ENCODE assay signal across 17 cellular contexts in genomic region chr2:40348038-40348437, GRCh38.
A peak's percentile ranks its signal among the peaks of the same experiment; 100 is the strongest.
DNase-seq lines count a peak whose midpoint lies in the region; ATAC-seq and TF ChIP-seq lines count a peak whose summit lies in the region.
"Had no signal": no experiment of that assay in that cellular context is flagged by ENCODE, and none has a peak within 500 bp of the region (broad histone marks: within the 10 kb centered on the region; RNA-seq: fewer than 3 reads in every experiment).

No MANE protein-coding gene starts in this region.

- H3K4me3 ChIP-seq in left ventricle myocardium inferior (no peak overlapping the region), RWPE2 (ENCODE audit: severe bottlenecking) (no peak overlapping the region), uterus (no peak overlapping the region)
- H3K4me3 ChIP-seq: SK-N-MC had no signal

- peaks cover 85% of the 10 kb centered on the region for H3K4me1 ChIP-seq in left ventricle myocardium inferior
- peaks cover 37% of the 10 kb centered on the region for H3K4me1 ChIP-seq in RWPE2 (ENCODE audit: insufficient read depth, poor library complexity, severe bottlenecking)
- peaks cover 0 to 21% of the 10 kb centered on the region in 2 donors for H3K4me1 ChIP-seq in uterus

- H3K36me3 ChIP-seq in left ventricle myocardium inferior (no peaks in the 10 kb centered on the region), RWPE2 (ENCODE audit: low read depth) (no peaks in the 10 kb centered on the region), uterus (no peaks in the 10 kb centered on the region)

- H3K27ac ChIP-seq in left ventricle myocardium inferior (replicated peaks) (peak overlapping the region; percentile 75), RWPE2 (ENCODE audit: poor library complexity, severe bottlenecking) (peak overlapping the region; percentile 27), uterus (peak overlapping the region; percentile 77 to 85)
- H3K27ac ChIP-seq: SK-N-MC had no signal

- TF ChIP-seq POLR2A in uterus (IDR thresholded peaks at IDR 0.05), result no peak

- intact Hi-C loops in left ventricle myocardium inferior (cut with micrococcal nuclease) (no loop called here), left ventricle myocardium superior (cut with micrococcal nuclease) (no loop called here), uterus (cut with DNase I; ENCODE audit: low total_unique reads) (no loop called here)

- TF ChIP-seq CTCF in left ventricle myocardium inferior (IDR thresholded peaks at IDR 0.05; ENCODE audit: borderline replicate concordance) (no peak), RWPE2 (IDR thresholded peaks at IDR 0.05; ENCODE audit: poor library complexity, severe bottlenecking) (no peak), uterus (IDR thresholded peaks at IDR 0.05) (no peak)

- no peak for ATAC-seq in left ventricle myocardium superior
- no peak for ATAC-seq in RWPE2 (ENCODE audit: low read depth)
- no peak for ATAC-seq in GM21367 (IDR thresholded peaks at IDR 0.05; ENCODE audit: unreplicated experiment)
- ATAC-seq: CD8-positive, alpha-beta T cell; PC-3 had no signal

- H3K9me3 ChIP-seq in left ventricle myocardium inferior (replicated peaks), result no peaks in the 10 kb centered on the region
- H3K9me3 ChIP-seq in RWPE2 (ENCODE audit: severe bottlenecking), result no peaks in the 10 kb centered on the region
- H3K9me3 ChIP-seq in uterus, result no peaks in the 10 kb centered on the region

- no peaks in the 10 kb centered on the region for H3K27me3 ChIP-seq in left ventricle myocardium inferior (ENCODE audit: low read depth)
- H3K27me3 ChIP-seq in RWPE2 (ENCODE audit: insufficient read depth, poor library complexity, severe bottlenecking), result no peaks in the 10 kb centered on the region
- H3K27me3 ChIP-seq in uterus, result no peaks in the 10 kb centered on the region

- DNase-seq in left ventricle myocardium inferior (no peak), left ventricle myocardium superior (no peak), RWPE2 (ENCODE audit: low spot score) (no peak), left kidney (ENCODE audit: low read depth, low spot score) (peak; percentile 32), uterus (no peak), NCI-H187 (lab: John Stamatoyannopoulos, UW) (no peak), ureter (ENCODE audit: low spot score) (no peak)
- DNase-seq: CD8-positive, alpha-beta T cell; DND-41; H7; Kasumi-1; NCI-H2029 treated with DMSO at 0.1 percent for 48 hours; NCI-H526; NK-92 treated with Interleukin-12 subunit alpha and Interleukin-12 subunit beta, amount 100 ng/mL, for 24 hours; PC-3 had no signal

Comparison
In these comparisons a context has a peak if more than half of its experiments do, and no peak if none do; other contexts are left out.
1. H3K27ac ChIP-seq: peak in every context shown above with its lines; median percentile 81 in uterus; 75 in left ventricle myocardium inferior; 27 in RWPE2.